Comparison of ENCODE assay signal across 23 cellular contexts in genomic region chr10:78626471-78626870, GRCh38.
A peak's percentile ranks its signal among the peaks of the same experiment; 100 is the strongest.
DNase-seq lines count a peak whose midpoint lies in the region; ATAC-seq and TF ChIP-seq lines count a peak whose summit lies in the region.
"Had no signal": no experiment of that assay in that cellular context is flagged by ENCODE, and none has a peak within 500 bp of the region (broad histone marks: within the 10 kb centered on the region; RNA-seq: fewer than 3 reads in every experiment).

No MANE protein-coding gene starts in this region.

- H3K9ac ChIP-seq in PC-3 (ENCODE audit: low read length), result no peak overlapping the region

- ATAC-seq in PC-3, result no peak
- ATAC-seq in HG03025 (IDR thresholded peaks at IDR 0.05; ENCODE audit: low FRiP score, unreplicated experiment), result no peak
- ATAC-seq: body of pancreas; effector memory CD8-positive, alpha-beta T cell; lower lobe of right lung; stimulated activated naive CD8-positive, alpha-beta T cell treated with anti-CD3 and anti-CD28 coated beads, Interleukin-15, Interleukin-2, amounts not matched to agents 100 U/mL and 50 U/mL, for 24 hours had no signal

- H3K36me3 ChIP-seq in PC-3 (ENCODE audit: low read depth, low read length), result no peaks in the 10 kb centered on the region
- H3K36me3 ChIP-seq: BE2C, esophagus muscularis mucosa, lower lobe of right lung, thyroid gland had no signal

- H3K4me3 Mint-ChIP-seq in mesothelial cell of epicardium, result no peak overlapping the region
- H3K4me3 Mint-ChIP-seq: effector memory CD8-positive, alpha-beta T cell had no signal

- H3K27ac ChIP-seq in PC-3 (ENCODE audit: low read length), result no peak overlapping the region
- H3K27ac ChIP-seq: body of pancreas, esophagus muscularis mucosa, lower lobe of right lung, thyroid gland had no signal

- POLR2A ChIA-PET in PC-3 (lab: Charles Lee; ENCODE audit: unreplicated experiment), result no interaction called here

- no TSS peak for BruUV-seq in PC-3 (replicated peaks; lab: Mats Ljungman, UMichigan)

- H3K4me1 ChIP-seq in PC-3 (ENCODE audit: insufficient read depth, low read length), result peaks cover 34% of the 10 kb centered on the region

- peak overlapping the region; percentile 80 for H3K27ac Mint-ChIP-seq in mesothelial cell of epicardium
- H3K27ac Mint-ChIP-seq: effector memory CD8-positive, alpha-beta T cell had no signal

- no peaks in the 10 kb centered on the region for H3K9me3 Mint-ChIP-seq in mesothelial cell of epicardium
- H3K9me3 Mint-ChIP-seq: effector memory CD8-positive, alpha-beta T cell had no signal

- CTCF ChIA-PET in PC-3 (lab: Charles Lee), result interaction anchor here (0.8 kb wide), 1 partner anchor 21 kb away, joined by 3 read pairs; no protein-coding TSS in a partner anchor

- peaks cover 14% of the 10 kb centered on the region for H3F3A ChIP-seq in PC-3 (ENCODE audit: low read length, unreplicated experiment)

- H3K4me3 ChIP-seq in PC-3 (ENCODE audit: low read length), result no peak overlapping the region
- H3K4me3 ChIP-seq: body of pancreas, esophagus muscularis mucosa, lower lobe of right lung, thyroid gland had no signal

- H3K4me1 Mint-ChIP-seq in mesothelial cell of epicardium, result peaks cover 76% of the 10 kb centered on the region

- H3K9me2 ChIP-seq in PC-3 (replicated peaks; ENCODE audit: low read length), result no peaks in the 10 kb centered on the region

- 0 out of 2 replicates have a peak overlapping the region, but pooled peaks have one; percentile 2 for H2AFZ ChIP-seq in PC-3 (ENCODE audit: low read length)

- no peak overlapping the region for H3K4me2 ChIP-seq in PC-3 (ENCODE audit: low read length)

- no peaks in the 10 kb centered on the region for H3K36me3 Mint-ChIP-seq in mesothelial cell of epicardium

- H3K79me2 ChIP-seq in PC-3 (ENCODE audit: low read length), result no peaks in the 10 kb centered on the region

- intact Hi-C loops in PC-3 (cut with micrococcal nuclease), result loop anchor here (10.0 kb wide), 1 partner anchor 348 kb away; no protein-coding TSS in a partner anchor

- H3K27me3 ChIP-seq in PC-3 (ENCODE audit: low read length), result no peaks in the 10 kb centered on the region
- H3K27me3 ChIP-seq: BE2C, body of pancreas, esophagus muscularis mucosa, thyroid gland had no signal

- no peaks in the 10 kb centered on the region for H3K27me3 Mint-ChIP-seq in mesothelial cell of epicardium (ENCODE audit: low read depth)

- TF ChIP-seq CTCF in PC-3 (conservative IDR thresholded peaks at IDR 0.05; ENCODE audit: low read depth, low read length) (no peak), mesothelial cell of epicardium (IDR thresholded peaks at IDR 0.05; ENCODE audit: unreplicated experiment) (no peak)

- H3K9me3 ChIP-seq in PC-3 (ENCODE audit: low read length), result no peaks in the 10 kb centered on the region
- H3K9me3 ChIP-seq: BE2C, body of pancreas, esophagus muscularis mucosa, lower lobe of right lung, thyroid gland had no signal

- DNase-seq in SKM-1 treated with dmso at 0.1 percent for 144 hours (lab: John Stamatoyannopoulos, UW; ENCODE audit: unreplicated experiment) (peak; percentile 19), SKM-1 (lab: John Stamatoyannopoulos, UW; ENCODE audit: unreplicated experiment) (no peak), PC-3 (no peak), mesothelial cell of epicardium (ENCODE audit: low spot score in 2 of 2, unreplicated experiment in 2 of 2) (no peak), NCI-H2107 (lab: John Stamatoyannopoulos, UW) (no peak), H4 (ENCODE audit: low spot score) (no peak)
- DNase-seq in activated CD4-positive, alpha-beta T cell treated with anti-CD3 and anti-CD28 coated beads for 1 hour, result no peak
- DNase-seq: activated CD4-positive, alpha-beta T cell treated with anti-CD3 and anti-CD28 coated beads, Interleukin-2, amount 50 U/mL, for 4 hours; activated CD8-positive, alpha-beta memory T cell treated with anti-CD3 and anti-CD28 coated beads, Interleukin-2, amount 50 U/mL, for 48 hours; activated effector memory CD4-positive, alpha-beta T cell treated with Interleukin-2 at 50 U/mL for 16 hours; BE2C; body of pancreas; effector memory CD8-positive, alpha-beta T cell; hippocampal formation; lower lobe of right lung; MM.1S; NCI-H446; occipital lobe; stimulated activated CD4-positive, alpha-beta T cell treated with anti-CD3 and anti-CD28 coated beads, Interleukin-4, amount 100 ng/mL, for 24 hours; stimulated activated naive CD8-positive, alpha-beta T cell treated with anti-CD3 and anti-CD28 coated beads, Interleukin-15, Interleukin-2, amounts not matched to agents 100 U/mL and 50 U/mL, for 24 hours; thyroid gland had no signal

- H4K20me1 ChIP-seq in PC-3 (ENCODE audit: low read length), result no peaks in the 10 kb centered on the region
